13 cellular contexts compared by ENCODE assay signal in genomic region chr3:53941945-53942344, GRCh38. TPM values are rescaled to one million over a fixed set of nuclear protein-coding genes. Genes with fewer than 3 reads are reported as not detected.
A peak's percentile ranks its signal among the peaks of the same experiment; 100 is the strongest.
DNase-seq lines count a peak whose midpoint lies in the region; ATAC-seq and TF ChIP-seq lines count a peak whose summit lies in the region.
"Had no signal": no experiment of that assay in that cellular context is flagged by ENCODE, and none has a peak within 500 bp of the region (broad histone marks: within the 10 kb centered on the region; RNA-seq: fewer than 3 reads in every experiment).

No MANE protein-coding gene starts in this region.

- H2AFZ ChIP-seq in neural cell (ENCODE audit: low read depth, low read length): no peak overlapping the region

- no peak overlapping the region for H3K9ac ChIP-seq in neural cell (ENCODE audit: low read length)

- TF ChIP-seq EP300 in neural cell (conservative IDR thresholded peaks at IDR 0.05; ENCODE audit: poor library complexity, severe bottlenecking): no peak

- H3K27ac ChIP-seq in neural cell (ENCODE audit: low read length): no peak overlapping the region
- H3K27ac ChIP-seq: coronary artery, vagina had no signal

- H3K27me3 Mint-ChIP-seq in brain: peaks cover 4% of the 10 kb centered on the region
- peaks cover 17% of the 10 kb centered on the region for H3K27me3 Mint-ChIP-seq in activated T-cell treated with anti-CD3 and anti-CD28 coated beads, Interleukin-2, amount 50 U/mL, for 4 hours (ENCODE audit: low read depth)

- H3K4me3 ChIP-seq in neural cell (ENCODE audit: low read length): no peak overlapping the region
- H3K4me3 ChIP-seq: coronary artery, vagina had no signal

- H3K79me2 ChIP-seq in neural cell (replicated peaks; ENCODE audit: insufficient read depth, low read length): no peaks in the 10 kb centered on the region

- peak; percentile 38; the same call in 1 of the 2 replicates for TF ChIP-seq CTCF in LNCAP (IDR thresholded peaks at IDR 0.05)
- TF ChIP-seq CTCF in brain (conservative IDR thresholded peaks at IDR 0.05): peak; percentile 52 to 64
- peak; percentile 70 for TF ChIP-seq CTCF in neural cell (IDR thresholded peaks at IDR 0.05; ENCODE audit: poor library complexity, severe bottlenecking)

- peaks cover 7 to 12% (median 10%) of the 10 kb centered on the region in 5 experiments for H3K9me3 Mint-ChIP-seq in brain
- H3K9me3 Mint-ChIP-seq in activated T-cell treated with anti-CD3 and anti-CD28 coated beads, Interleukin-2, amount 50 U/mL, for 4 hours: peaks cover 10% of the 10 kb centered on the region

- H3K4me1 Mint-ChIP-seq in brain: peaks cover 20% of the 10 kb centered on the region
- H3K4me1 Mint-ChIP-seq in activated T-cell treated with anti-CD3 and anti-CD28 coated beads, Interleukin-2, amount 50 U/mL, for 4 hours (ENCODE audit: low read depth): no peaks in the 10 kb centered on the region
- H3K4me1 Mint-ChIP-seq: mesothelial cell of epicardium had no signal

- no peak for ATAC-seq in activated T-cell treated with anti-CD3 and anti-CD28 coated beads, Interleukin-2, amount 50 U/mL, for 4 hours
- ATAC-seq: activated CD4-positive, CD25-positive, alpha-beta regulatory T cell treated with anti-CD3 and anti-CD28 coated beads, Interleukin-2, amount 50 U/mL, for 24 hours had no signal

- H3K27me3 ChIP-seq in neural cell (ENCODE audit: insufficient read depth, low read depth, low read length): no peaks in the 10 kb centered on the region
- H3K27me3 ChIP-seq: vagina had no signal

- no peak overlapping the region for H3K27ac Mint-ChIP-seq in brain
- H3K27ac Mint-ChIP-seq: mesothelial cell of epicardium had no signal

- no peaks in the 10 kb centered on the region for H3K36me3 Mint-ChIP-seq in brain
- no peaks in the 10 kb centered on the region for H3K36me3 Mint-ChIP-seq in activated T-cell treated with anti-CD3 and anti-CD28 coated beads, Interleukin-2, amount 50 U/mL, for 4 hours (ENCODE audit: insufficient read depth)

- H4K20me1 ChIP-seq in neural cell (ENCODE audit: insufficient read depth): no peaks in the 10 kb centered on the region

- no peak overlapping the region for H3K4me2 ChIP-seq in neural cell (ENCODE audit: low read length)

- no peaks in the 10 kb centered on the region for H3K36me3 ChIP-seq in neural cell (ENCODE audit: insufficient read depth, low read length)
- H3K36me3 ChIP-seq: vagina had no signal

- H3K9me3 ChIP-seq in neural cell (ENCODE audit: low read length): no peaks in the 10 kb centered on the region
- H3K9me3 ChIP-seq: vagina had no signal

- peak; percentile 35 for DNase-seq in NCI-H2171 treated with DMSO at 0.1 percent for 48 hours (lab: John Stamatoyannopoulos, UW)
- DNase-seq in NCI-H2171 (lab: John Stamatoyannopoulos, UW): no peak
- DNase-seq in NCI-H1417 treated with DMSO at 0.1 percent for 48 hours (lab: John Stamatoyannopoulos, UW): no peak
- DNase-seq in cortex of kidney (lab: John Stamatoyannopoulos, UW): no peak
- DNase-seq in activated T-cell treated with anti-CD3 and anti-CD28 coated beads, Interleukin-2, amount 50 U/mL, for 4 hours: no peak
- DNase-seq: stimulated activated CD4-positive, alpha-beta T cell treated with anti-CD3 and anti-CD28 coated beads, Interleukin-2, amount 100 ng/mL, for 24 hours had no signal

- no peak overlapping the region for H3K4me3 Mint-ChIP-seq in brain
- no peak overlapping the region for H3K4me3 Mint-ChIP-seq in activated T-cell treated with anti-CD3 and anti-CD28 coated beads, Interleukin-2, amount 50 U/mL, for 4 hours
- H3K4me3 Mint-ChIP-seq: mesothelial cell of epicardium had no signal

- H3K9me2 ChIP-seq in neural cell (ENCODE audit: insufficient read depth, low read length): no peaks in the 10 kb centered on the region

- TF ChIP-seq RAD21 in neural cell (conservative IDR thresholded peaks at IDR 0.05): peak; percentile 75

- no peaks in the 10 kb centered on the region for H3F3A ChIP-seq in neural cell (ENCODE audit: insufficient read depth, low read length, poor library complexity, severe bottlenecking)

TF ChIP-seq in neural cell, 6 proteins besides CTCF, POLR2A, EP300 and RAD21:
- TF ChIP-seq EZH2 (IDR thresholded peaks at IDR 0.05; ENCODE audit: borderline replicate concordance, insufficient read depth, low read length, poor library complexity, severe bottlenecking): no peak
- peak; percentile 73 for TF ChIP-seq SMC3 (conservative IDR thresholded peaks at IDR 0.05; ENCODE audit: poor library complexity)
TF ChIP-seq in neural cell: peak in this region for 1.

RNA-seq across cellular contexts. Expression of gene SELENOK, which starts 50.3 kb away (rescaled TPM):
- 66.3 TPM for polyA plus RNA-seq in brain (ENCODE audit: insufficient read depth, low read depth, low replicate concordance)
- 113 and 136 TPM in 2 replicates for polyA plus RNA-seq in neural cell
- 41.6 and 46.9 TPM in 2 replicates for polyA minus RNA-seq in neural cell
- 10 to 100 TPM; 65.0 to 81.9 (median 68.6) TPM for total RNA-seq in activated T-cell treated with anti-CD3 and anti-CD28 coated beads, Interleukin-2, amount 50 U/mL, for 4 hours

RNA-seq across cellular contexts. Expression of gene ACTR8, which starts 60.0 kb away (rescaled TPM):
- polyA plus RNA-seq in brain (ENCODE audit: insufficient read depth, low read depth, low replicate concordance) (15.3 TPM), neural cell (19.7 and 28.4 TPM in 2 replicates)
- 67.4 and 76.9 TPM in 2 replicates for polyA minus RNA-seq in neural cell
- total RNA-seq in activated T-cell treated with anti-CD3 and anti-CD28 coated beads, Interleukin-2, amount 50 U/mL, for 4 hours: 10 to 100 TPM; 28.1 to 36.3 (median 36.2) TPM
